1 cellular context compared by ENCODE assay signal in the genomic region with DNA sequence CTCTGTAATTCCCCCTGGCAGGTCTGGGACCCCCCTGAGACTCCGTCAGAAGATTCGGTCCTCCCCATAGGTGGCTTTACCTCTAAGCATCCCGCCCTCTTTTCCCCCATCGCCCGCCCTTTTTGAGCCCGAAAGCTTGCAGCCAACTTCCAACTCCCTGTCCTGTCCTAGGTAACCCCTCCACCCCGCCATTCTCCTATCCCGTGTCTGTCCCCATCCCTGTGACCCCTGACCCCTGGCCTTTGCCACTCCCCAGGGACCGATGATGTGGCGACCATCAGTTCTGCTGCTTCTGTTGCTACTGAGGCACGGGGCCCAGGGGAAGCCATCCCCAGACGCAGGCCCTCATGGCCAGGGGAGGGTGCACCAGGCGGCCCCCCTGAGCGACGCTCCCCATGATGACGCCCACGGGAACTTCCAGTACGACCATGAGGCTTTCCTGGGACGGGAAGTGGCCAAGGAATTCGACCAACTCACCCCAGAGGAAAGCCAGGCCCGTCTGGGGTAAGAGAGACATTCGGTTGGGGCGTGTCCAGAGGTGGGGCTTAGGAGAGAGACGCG.
TF ChIP-seq lines count a peak whose summit lies in the region.

No MANE protein-coding gene starts in this region.

TF ChIP-seq in A549, 52 proteins besides CTCF, POLR2A, EP300 and RAD21:
- TF ChIP-seq, protein P1, sequence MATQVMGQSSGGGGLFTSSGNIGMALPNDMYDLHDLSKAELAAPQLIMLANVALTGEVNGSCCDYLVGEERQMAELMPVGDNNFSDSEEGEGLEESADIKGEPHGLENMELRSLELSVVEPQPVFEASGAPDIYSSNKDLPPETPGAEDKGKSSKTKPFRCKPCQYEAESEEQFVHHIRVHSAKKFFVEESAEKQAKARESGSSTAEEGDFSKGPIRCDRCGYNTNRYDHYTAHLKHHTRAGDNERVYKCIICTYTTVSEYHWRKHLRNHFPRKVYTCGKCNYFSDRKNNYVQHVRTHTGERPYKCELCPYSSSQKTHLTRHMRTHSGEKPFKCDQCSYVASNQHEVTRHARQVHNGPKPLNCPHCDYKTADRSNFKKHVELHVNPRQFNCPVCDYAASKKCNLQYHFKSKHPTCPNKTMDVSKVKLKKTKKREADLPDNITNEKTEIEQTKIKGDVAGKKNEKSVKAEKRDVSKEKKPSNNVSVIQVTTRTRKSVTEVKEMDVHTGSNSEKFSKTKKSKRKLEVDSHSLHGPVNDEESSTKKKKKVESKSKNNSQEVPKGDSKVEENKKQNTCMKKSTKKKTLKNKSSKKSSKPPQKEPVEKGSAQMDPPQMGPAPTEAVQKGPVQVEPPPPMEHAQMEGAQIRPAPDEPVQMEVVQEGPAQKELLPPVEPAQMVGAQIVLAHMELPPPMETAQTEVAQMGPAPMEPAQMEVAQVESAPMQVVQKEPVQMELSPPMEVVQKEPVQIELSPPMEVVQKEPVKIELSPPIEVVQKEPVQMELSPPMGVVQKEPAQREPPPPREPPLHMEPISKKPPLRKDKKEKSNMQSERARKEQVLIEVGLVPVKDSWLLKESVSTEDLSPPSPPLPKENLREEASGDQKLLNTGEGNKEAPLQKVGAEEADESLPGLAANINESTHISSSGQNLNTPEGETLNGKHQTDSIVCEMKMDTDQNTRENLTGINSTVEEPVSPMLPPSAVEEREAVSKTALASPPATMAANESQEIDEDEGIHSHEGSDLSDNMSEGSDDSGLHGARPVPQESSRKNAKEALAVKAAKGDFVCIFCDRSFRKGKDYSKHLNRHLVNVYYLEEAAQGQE (IDR thresholded peaks at IDR 0.05): no peak
- TF ChIP-seq PHF8 (IDR thresholded peaks at IDR 0.05; ENCODE audit: borderline replicate concordance, low read depth): no peak
- TF ChIP-seq RNF2 (IDR thresholded peaks at IDR 0.05; ENCODE audit: borderline replicate concordance, low read depth): no peak
- TF ChIP-seq POLR2AphosphoS2 (conservative IDR thresholded peaks at IDR 0.05; ENCODE audit: low read length): no peak
- TF ChIP-seq FOSL2 (IDR thresholded peaks at IDR 0.05): no peak
- no peak for TF ChIP-seq FOSL2 (CRISPR knock-in tag; IDR thresholded peaks at IDR 0.05)
- TF ChIP-seq CBX8 (IDR thresholded peaks at IDR 0.05): no peak
- TF ChIP-seq NR3C1 (IDR thresholded peaks at IDR 0.05): no peak
- TF ChIP-seq HEYL (CRISPR knock-in tag; IDR thresholded peaks at IDR 0.05): no peak
- no peak for TF ChIP-seq TP53 (CRISPR knock-in tag; IDR thresholded peaks at IDR 0.05)
- no peak for TF ChIP-seq HOXA7 (CRISPR knock-in tag; IDR thresholded peaks at IDR 0.05)
- no peak for TF ChIP-seq SREBF2 (IDR thresholded peaks at IDR 0.05)
- TF ChIP-seq, protein P2, sequence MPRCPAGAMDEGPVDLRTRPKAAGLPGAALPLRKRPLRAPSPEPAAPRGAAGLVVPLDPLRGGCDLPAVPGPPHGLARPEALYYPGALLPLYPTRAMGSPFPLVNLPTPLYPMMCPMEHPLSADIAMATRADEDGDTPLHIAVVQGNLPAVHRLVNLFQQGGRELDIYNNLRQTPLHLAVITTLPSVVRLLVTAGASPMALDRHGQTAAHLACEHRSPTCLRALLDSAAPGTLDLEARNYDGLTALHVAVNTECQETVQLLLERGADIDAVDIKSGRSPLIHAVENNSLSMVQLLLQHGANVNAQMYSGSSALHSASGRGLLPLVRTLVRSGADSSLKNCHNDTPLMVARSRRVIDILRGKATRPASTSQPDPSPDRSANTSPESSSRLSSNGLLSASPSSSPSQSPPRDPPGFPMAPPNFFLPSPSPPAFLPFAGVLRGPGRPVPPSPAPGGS (IDR thresholded peaks at IDR 0.05): no peak
- no peak for TF ChIP-seq RFX5 (IDR thresholded peaks at IDR 0.05)
- no peak for TF ChIP-seq CEBPB (IDR thresholded peaks at IDR 0.05)
TF ChIP-seq in A549: peak in this region for 0.
